Comparison of ENCODE assay signal across 12 cellular contexts in genomic region chr12:108371801-108372344, GRCh38. TPM values are rescaled to one million over a fixed set of nuclear protein-coding genes. Genes with fewer than 3 reads are reported as not detected.
A peak's percentile ranks its signal among the peaks of the same experiment; 100 is the strongest.
DNase-seq lines count a peak whose midpoint lies in the region; ATAC-seq lines count a peak whose summit lies in the region.
"Had no signal": no experiment of that assay in that cellular context is flagged by ENCODE, and none has a peak within 500 bp of the region (broad histone marks: within the 10 kb centered on the region; RNA-seq: fewer than 3 reads in every experiment).

No MANE protein-coding gene starts in this region.

- DNase-seq in GM04504 (ENCODE audit: low read depth) (peak; percentile 17), NCI-H446 treated with DMSO at 0.1 percent for 48 hours (lab: John Stamatoyannopoulos, UW) (peak; percentile 56), fibroblast of peridontal ligament (ENCODE audit: extremely low read depth) (peak; percentile 90), renal cortical epithelial cell (ENCODE audit: low read depth) (peak; percentile 17), medulla oblongata (ENCODE audit: extremely low spot score) (no peak), COLO668 (lab: John Stamatoyannopoulos, UW; ENCODE audit: unreplicated experiment) (no peak)
- DNase-seq: activated naive CD8-positive, alpha-beta T cell treated with anti-CD3 and anti-CD28 coated beads, Interleukin-2, amount 10 ng/mL, durations not matched to agents 7 days and 5 days; effector CD4-positive, alpha-beta T cell; H9; NCI-H345 had no signal

- no peak for ATAC-seq in HG03521 (IDR thresholded peaks at IDR 0.05; ENCODE audit: unreplicated experiment)
- no peak for ATAC-seq in GM18907 (IDR thresholded peaks at IDR 0.05; ENCODE audit: unreplicated experiment)

RNA-seq across cellular contexts. Expression of gene CMKLR1, which starts 32.8 kb away (rescaled TPM):
- not detected in 2 replicates for total RNA-seq in renal cortical epithelial cell

Comparison
In these comparisons a context has a peak if more than half of its experiments do, and no peak if none do; other contexts are left out.
1. DNase-seq: peak in GM04504 (single experiment), NCI-H446 treated with DMSO at 0.1 percent for 48 hours (single experiment), fibroblast of peridontal ligament (single experiment) and renal cortical epithelial cell (single experiment); none in medulla oblongata (single experiment) and COLO668 (single experiment).